11 cellular contexts compared by ENCODE assay signal in genomic region chr6:169905041-169905807, GRCh38.
DNase-seq lines count a peak whose midpoint lies in the region; ATAC-seq and TF ChIP-seq lines count a peak whose summit lies in the region.
"Had no signal": no experiment of that assay in that cellular context is flagged by ENCODE, and none has a peak within 500 bp of the region (broad histone marks: within the 10 kb centered on the region; RNA-seq: fewer than 3 reads in every experiment).

No MANE protein-coding gene starts in this region.

- H3K4me2 ChIP-seq in mammary epithelial cell (ENCODE audit: insufficient read depth, low read depth, low read length): no peak overlapping the region

- H2AFZ ChIP-seq in mammary epithelial cell (ENCODE audit: low read depth, low read length): no peak overlapping the region

- WGBS in mammary epithelial cell (ENCODE audit: low coverage, missing lambda C conversion rate): 87% methylated on average over 17 of the region's 20 CpGs
- WGBS in lower leg skin, 2 donors: 68 to 78% methylated on average over 20 of the region's 20 CpGs

- TF ChIP-seq CTCF in mammary epithelial cell (conservative IDR thresholded peaks at IDR 0.05 in 1 of 2, IDR thresholded peaks at IDR 0.05 in 1 of 2; ENCODE audit: extremely low read depth in 1 of 2, insufficient read depth in 1 of 2, low read depth in 1 of 2, low read length in 2 of 2): no peak
- TF ChIP-seq CTCF in thoracic aorta (IDR thresholded peaks at IDR 0.05): no peak
- TF ChIP-seq CTCF in lower leg skin (IDR thresholded peaks at IDR 0.05): no peak

- H3K9ac ChIP-seq in mammary epithelial cell (ENCODE audit: insufficient read depth, low read length): no peak overlapping the region

- dilution Hi-C loops in mammary epithelial cell (cut with HindIII; ENCODE audit: low sequenced_read_pairs): no loop called here

- H3K4me1 ChIP-seq in mammary epithelial cell (ENCODE audit: insufficient read depth, low read length): peaks cover 3% of the 10 kb centered on the region
- H3K4me1 ChIP-seq in thoracic aorta (ENCODE audit: control insufficient read depth in 1 of 2, low read depth in 2 of 2): peaks cover 0 to 15% of the 10 kb centered on the region in 2 donors
- H3K4me1 ChIP-seq: prostate gland had no signal

- H4K20me1 ChIP-seq in mammary epithelial cell (ENCODE audit: insufficient read depth, low read length): no peaks in the 10 kb centered on the region

- H3K27ac ChIP-seq in mammary epithelial cell (ENCODE audit: insufficient read depth, low read depth, low read length): no peak overlapping the region
- H3K27ac ChIP-seq in thoracic aorta: no peak overlapping the region
- H3K27ac ChIP-seq: prostate gland had no signal

- CTCF ChIA-PET in mammary epithelial cell (lab: Charles Lee; ENCODE audit: low non-redundant PET): no interaction called here

- H3K27me3 ChIP-seq in mammary epithelial cell (ENCODE audit: insufficient read depth, low read length) (no peaks in the 10 kb centered on the region), thoracic aorta (replicated peaks; ENCODE audit: insufficient read depth) (no peaks in the 10 kb centered on the region)

- intact Hi-C loops in mammary epithelial cell (cut with micrococcal nuclease): no loop called here
- intact Hi-C loops in lower leg skin (cut with DNase I; ENCODE audit: low total_unique reads): no loop called here

- no peaks in the 10 kb centered on the region for H3K36me3 ChIP-seq in mammary epithelial cell (ENCODE audit: insufficient read depth, low read length)
- no peaks in the 10 kb centered on the region for H3K36me3 ChIP-seq in thoracic aorta
- H3K36me3 ChIP-seq: prostate gland had no signal

- H3K9me3 ChIP-seq in mammary epithelial cell (replicated peaks; ENCODE audit: insufficient read depth, low read length): no peaks in the 10 kb centered on the region
- H3K9me3 ChIP-seq in thoracic aorta: no peaks in the 10 kb centered on the region
- H3K9me3 ChIP-seq: prostate gland had no signal

- no TSS peak for BruUV-seq in mammary epithelial cell (replicated peaks; lab: Mats Ljungman, UMichigan)

- peak; percentile 5 for DNase-seq in NCI-H1694 (lab: John Stamatoyannopoulos, UW)
- no peak for DNase-seq in NCI-H1694 treated with DMSO at 0.1 percent for 48 hours (lab: John Stamatoyannopoulos, UW)
- DNase-seq in mammary epithelial cell: peak; percentile 41
- peak; percentile 34 for DNase-seq in left kidney (ENCODE audit: low read depth, low spot score)
- no peak for DNase-seq in thoracic aorta (ENCODE audit: low spot score)
- DNase-seq in NCI-H187 treated with DMSO at 0.1 percent for 48 hours (lab: John Stamatoyannopoulos, UW): no peak
- no peak for DNase-seq in lower leg skin (ENCODE audit: low spot score in 2 of 2)
- DNase-seq: NCI-H526 treated with DMSO at 0.1 percent for 48 hours, T-helper 17 cell had no signal

- no peaks in the 10 kb centered on the region for H3K79me2 ChIP-seq in mammary epithelial cell (ENCODE audit: insufficient read depth, low read length)

- in situ Hi-C loops in mammary epithelial cell (cut with MboI; ENCODE audit: low sequenced_read_pairs in 2 of 2): no loop called here

- no peak overlapping the region for H3K4me3 ChIP-seq in mammary epithelial cell (replicated peaks in 1 of 3; ENCODE audit: insufficient read depth in 1 of 3, low read depth in 2 of 3, low read length in 3 of 3)
- no peak overlapping the region for H3K4me3 ChIP-seq in thoracic aorta
- H3K4me3 ChIP-seq in lower leg skin (ENCODE audit: low read depth, poor library complexity, severe bottlenecking): no peak overlapping the region
- H3K4me3 ChIP-seq: prostate gland had no signal

- ATAC-seq in thoracic aorta (ENCODE audit: insufficient number of reproducible peaks, low FRiP score, low read depth) (peak; percentile 71), GM18511 (IDR thresholded peaks at IDR 0.05; ENCODE audit: unreplicated experiment) (no peak)
- ATAC-seq: T-helper 17 cell had no signal

- no peak for TF ChIP-seq POLR2A in lower leg skin (IDR thresholded peaks at IDR 0.05)

Comparison
In these comparisons a context has a peak if more than half of its experiments do, and no peak if none do; other contexts are left out.
1. DNase-seq: peak in NCI-H1694 (single experiment), mammary epithelial cell (single experiment) and left kidney (single experiment); none in NCI-H1694 treated with DMSO at 0.1 percent for 48 hours (single experiment), thoracic aorta (single experiment), NCI-H187 treated with DMSO at 0.1 percent for 48 hours (single experiment) and lower leg skin (0 of 2).